ENCODE assay signal across 19 cellular contexts in the genomic region with DNA sequence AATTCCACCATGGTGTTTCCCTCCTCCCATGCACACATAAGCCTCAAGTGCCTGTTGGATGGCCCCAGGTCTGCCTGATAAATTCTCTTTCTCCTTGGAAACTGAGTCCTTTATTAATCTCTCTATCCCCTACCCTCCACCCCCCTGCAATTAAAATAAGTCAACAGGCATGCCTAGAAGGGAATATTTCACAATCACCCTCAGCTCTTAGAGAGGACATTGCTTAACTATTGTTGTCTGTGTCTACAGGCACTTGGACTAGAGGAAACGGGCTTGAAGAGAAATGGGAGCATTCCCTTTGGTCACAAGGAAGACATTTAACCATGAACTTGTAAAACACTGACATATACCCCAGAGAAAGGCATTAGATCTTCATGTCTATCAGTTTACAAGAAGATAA. TPM values are rescaled to one million over a fixed set of nuclear protein-coding genes. Genes with fewer than 3 reads are reported as not detected.
"Had no signal": no experiment of that assay in that cellular context is flagged by ENCODE, and none has a peak within 500 bp of the region (broad histone marks: within the 10 kb centered on the region; RNA-seq: fewer than 3 reads in every experiment).

No MANE protein-coding gene starts in this region.

- H3K27me3 ChIP-seq: tibial nerve had no signal

- H3K4me1 Mint-ChIP-seq: activated naive CD4-positive, alpha-beta T cell treated with anti-CD3 and anti-CD28 coated beads, Interleukin-2, amount 50 U/mL, for 24 hours; memory B cell; stimulated activated effector memory CD8-positive, alpha-beta T cell treated with anti-CD3 and anti-CD28 coated beads, Interleukin-12 subunit alpha, Interleukin-12 subunit beta, amount 100 ng/mL, for 72 hours had no signal

- DNase-seq: activated CD4-positive, alpha-beta T cell treated with anti-CD3 and anti-CD28 coated beads, Interleukin-2, amount 50 U/mL, for 1 hour; activated CD4-positive, CD25-positive, alpha-beta regulatory T cell; activated T-cell treated with anti-CD3 and anti-CD28 coated beads for 4 hours; amygdala; foreskin fibroblast; nucleus accumbens; right cardiac atrium had no signal

- H3K36me3 Mint-ChIP-seq: brain; memory B cell; natural killer cell treated with Interleukin-12 subunit alpha and Interleukin-12 subunit beta and Interleukin-15 and Interleukin-18, amount 100 ng/mL, for 72 hours; stimulated activated effector memory CD8-positive, alpha-beta T cell treated with anti-CD3 and anti-CD28 coated beads, Interleukin-12 subunit alpha, Interleukin-12 subunit beta, amount 100 ng/mL, for 72 hours had no signal

- H3K27ac Mint-ChIP-seq: activated naive CD4-positive, alpha-beta T cell treated with anti-CD3 and anti-CD28 coated beads, Interleukin-2, amount 50 U/mL, for 24 hours; brain; dendritic cell treated with granulocyte-macrophage colony-stimulating factor and Interleukin-4, amounts not matched to agents 40 ng/mL and 50 ng/mL, for 4 days; memory B cell; natural killer cell treated with Interleukin-12 subunit alpha and Interleukin-12 subunit beta and Interleukin-15 and Interleukin-18, amount 100 ng/mL, for 72 hours; stimulated activated effector memory CD8-positive, alpha-beta T cell treated with anti-CD3 and anti-CD28 coated beads, Interleukin-12 subunit alpha, Interleukin-12 subunit beta, amount 100 ng/mL, for 72 hours had no signal

- H3K27ac ChIP-seq: tibial nerve had no signal

- H3K4me3 Mint-ChIP-seq: activated naive CD4-positive, alpha-beta T cell treated with anti-CD3 and anti-CD28 coated beads, Interleukin-2, amount 50 U/mL, for 24 hours; brain; central memory CD8-positive, alpha-beta T cell; dendritic cell treated with granulocyte-macrophage colony-stimulating factor and Interleukin-4, amounts not matched to agents 40 ng/mL and 50 ng/mL, for 4 days; memory B cell; natural killer cell treated with Interleukin-12 subunit alpha and Interleukin-12 subunit beta and Interleukin-15 and Interleukin-18, amount 100 ng/mL, for 72 hours; stimulated activated effector memory CD8-positive, alpha-beta T cell treated with anti-CD3 and anti-CD28 coated beads, Interleukin-12 subunit alpha, Interleukin-12 subunit beta, amount 100 ng/mL, for 72 hours had no signal

- H3K4me1 ChIP-seq: tibial nerve had no signal

- H3K4me3 ChIP-seq: tibial nerve had no signal

- H3K9me3 Mint-ChIP-seq: dendritic cell treated with granulocyte-macrophage colony-stimulating factor and Interleukin-4, amounts not matched to agents 40 ng/mL and 50 ng/mL, for 4 days; stimulated activated effector memory CD8-positive, alpha-beta T cell treated with anti-CD3 and anti-CD28 coated beads, Interleukin-12 subunit alpha, Interleukin-12 subunit beta, amount 100 ng/mL, for 72 hours had no signal

- H3K36me3 ChIP-seq: tibial nerve had no signal

RNA-seq across cellular contexts. Expression of a gene that starts 39.5 kb away (rescaled TPM):
- total RNA-seq: activated CD8-positive, alpha-beta memory T cell treated with anti-CD3 and anti-CD28 coated beads for 36 hours; natural killer cell treated with Interleukin-12 subunit alpha and Interleukin-12 subunit beta and Interleukin-15 and Interleukin-18, amount 100 ng/mL, for 72 hours; T-helper 1 cell treated with Interleukin-12 subunit alpha and Interleukin-12 subunit beta and Interleukin-4 antibody, amounts not matched to agents 30 ng/mL and 1 ng/mL, for 36 hours; tibial nerve had no signal

RNA-seq across cellular contexts. Expression of a gene that starts 39.9 kb away (rescaled TPM):
- total RNA-seq: activated CD8-positive, alpha-beta memory T cell treated with anti-CD3 and anti-CD28 coated beads for 36 hours; natural killer cell treated with Interleukin-12 subunit alpha and Interleukin-12 subunit beta and Interleukin-15 and Interleukin-18, amount 100 ng/mL, for 72 hours; T-helper 1 cell treated with Interleukin-12 subunit alpha and Interleukin-12 subunit beta and Interleukin-4 antibody, amounts not matched to agents 30 ng/mL and 1 ng/mL, for 36 hours had no signal

RNA-seq across cellular contexts. Expression of a gene that starts 43.7 kb away (rescaled TPM):
- total RNA-seq: activated CD8-positive, alpha-beta memory T cell treated with anti-CD3 and anti-CD28 coated beads for 36 hours; natural killer cell treated with Interleukin-12 subunit alpha and Interleukin-12 subunit beta and Interleukin-15 and Interleukin-18, amount 100 ng/mL, for 72 hours; posterior vena cava; right cardiac atrium; T-helper 1 cell treated with Interleukin-12 subunit alpha and Interleukin-12 subunit beta and Interleukin-4 antibody, amounts not matched to agents 30 ng/mL and 1 ng/mL, for 36 hours; tibial nerve had no signal
- polyA plus RNA-seq: esophagus, right cardiac atrium had no signal
